Comparison of ENCODE assay signal across 1 cellular context in genomic region chr16:85390511-85391174, GRCh38.
TF ChIP-seq lines count a peak whose summit lies in the region.

No MANE protein-coding gene starts in this region.

TF ChIP-seq in K562, 482 proteins besides CTCF, POLR2A, EP300 and RAD21 (continued from another document):
- TF ChIP-seq ZNF398 (CRISPR knock-in tag; IDR thresholded peaks at IDR 0.05) (no peak), BDP1 (IDR thresholded peaks at IDR 0.05; ENCODE audit: insufficient read depth, insufficient read length) (no peak), PTBP1 (IDR thresholded peaks at IDR 0.05; ENCODE audit: low read depth, low read length) (no peak), ZKSCAN1 (IDR thresholded peaks at IDR 0.05; ENCODE audit: low read depth, low read length) (peak; percentile 51; the same call in 1 of the 2 replicates), ELF1 (tag; IDR thresholded peaks at IDR 0.05) (no peak), REST (CRISPR knock-in tag; IDR thresholded peaks at IDR 0.05; ENCODE audit: low read depth) (no peak), MCM5 (IDR thresholded peaks at IDR 0.05; ENCODE audit: low read depth) (no peak), MAFK (IDR thresholded peaks at IDR 0.05; ENCODE audit: low read length) (peak; percentile 73), TCF7L2 (IDR thresholded peaks at IDR 0.05; ENCODE audit: low read depth, low read length) (no peak), NR3C1 (CRISPR knock-in tag; IDR thresholded peaks at IDR 0.05) (no peak), FOXJ3 (CRISPR knock-in tag; IDR thresholded peaks at IDR 0.05) (no peak)
TF ChIP-seq in K562: peak in this region for 83.
